13 cellular contexts compared by ENCODE assay signal in the genomic region with DNA sequence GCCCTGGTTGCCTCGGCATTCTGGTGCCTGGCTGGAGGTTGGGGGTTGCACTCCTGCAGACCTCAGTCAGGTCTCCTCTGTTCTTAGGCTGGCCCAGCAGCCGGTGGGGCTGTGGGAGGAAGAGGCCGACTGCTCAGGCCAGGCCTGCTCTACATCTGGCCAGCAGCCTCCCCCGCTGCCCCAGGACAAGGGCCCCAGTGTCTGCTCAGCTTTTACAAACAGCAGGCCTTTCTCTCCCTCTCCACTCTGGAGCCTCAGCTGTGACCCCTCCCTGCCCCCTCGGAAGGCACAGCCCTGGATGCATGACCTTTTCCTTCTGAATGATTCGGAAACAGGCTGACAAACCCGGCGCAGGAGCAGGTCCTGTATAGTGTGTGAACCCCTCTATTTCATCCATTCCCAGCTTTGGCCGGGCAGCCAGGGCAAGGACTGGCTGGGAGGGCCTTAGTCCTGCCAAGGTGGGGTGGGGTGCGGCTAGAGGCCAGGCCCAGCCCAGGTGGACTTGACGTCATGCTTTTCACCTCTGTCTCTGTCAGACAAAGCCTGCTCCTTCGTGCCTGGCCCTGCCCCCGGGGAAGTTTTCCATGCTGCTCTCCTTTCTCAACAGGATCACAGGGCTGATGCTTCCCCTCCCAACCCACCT. TPM values are rescaled to one million over a fixed set of nuclear protein-coding genes. Genes with fewer than 3 reads are reported as not detected.
DNase-seq lines count a peak whose midpoint lies in the region; ATAC-seq and TF ChIP-seq lines count a peak whose summit lies in the region.
"Had no signal": no experiment of that assay in that cellular context is flagged by ENCODE, and none has a peak within 500 bp of the region (broad histone marks: within the 10 kb centered on the region; RNA-seq: fewer than 3 reads in every experiment).

No MANE protein-coding gene starts in this region.

- WGBS in smooth muscle cell (ENCODE audit: low lambda C conversion rate): 32% methylated on average over 13 of the region's 13 CpGs

- no peak overlapping the region for H3K4me3 Mint-ChIP-seq in activated CD4-positive, alpha-beta memory T cell treated with anti-CD3 and anti-CD28 coated beads for 36 hours
- H3K4me3 Mint-ChIP-seq: activated T-cell treated with anti-CD3 and anti-CD28 coated beads, Interleukin-2, amount 50 U/mL, for 24 hours; CD4-positive, CD25-positive, alpha-beta regulatory T cell had no signal

- in situ Hi-C loops in Panc1 (cut with HindIII; ENCODE audit: low pct_unique_long_range_greater_than_20kb, low sequenced_read_pairs): no loop called here

- H3K4me1 Mint-ChIP-seq in activated CD4-positive, alpha-beta memory T cell treated with anti-CD3 and anti-CD28 coated beads for 36 hours (ENCODE audit: low read depth): no peaks in the 10 kb centered on the region

- no TSS peak for BruUV-seq in Panc1 (replicated peaks; lab: Mats Ljungman, UMichigan)

- no peaks in the 10 kb centered on the region for H3K27me3 ChIP-seq in Panc1 (ENCODE audit: control insufficient read depth, insufficient read depth, low read length)
- H3K27me3 ChIP-seq in smooth muscle cell (ENCODE audit: low read depth): no peaks in the 10 kb centered on the region

- no peaks in the 10 kb centered on the region for H3K27me3 Mint-ChIP-seq in activated CD4-positive, alpha-beta memory T cell treated with anti-CD3 and anti-CD28 coated beads for 36 hours
- H3K27me3 Mint-ChIP-seq: activated T-cell treated with anti-CD3 and anti-CD28 coated beads, Interleukin-2, amount 50 U/mL, for 24 hours; CD4-positive, CD25-positive, alpha-beta regulatory T cell had no signal

- H3K4me3 ChIP-seq in Panc1 (ENCODE audit: low read depth in 2 of 2, low read length in 2 of 2) (no peak overlapping the region), smooth muscle cell (no peak overlapping the region)

- POLR2A ChIA-PET in Panc1 (lab: Charles Lee): no interaction called here
- POLR2A ChIA-PET in activated CD4-positive, alpha-beta memory T cell treated with anti-CD3 and anti-CD28 coated beads for 36 hours (lab: Charles Lee): interaction anchor here (0.7 kb wide), 1 partner anchor 196 kb away, joined by 3 read pairs; no protein-coding TSS in a partner anchor

- H3K4me2 ChIP-seq in smooth muscle cell: peak overlapping the region; percentile 28

- CTCF ChIA-PET in Panc1 (lab: Charles Lee): no interaction called here
- CTCF ChIA-PET in activated CD4-positive, alpha-beta memory T cell treated with anti-CD3 and anti-CD28 coated beads for 36 hours (lab: Charles Lee): interaction anchor here (4.9 kb wide), 1 partner anchor 24 kb away, joined by 42 read pairs; no protein-coding TSS in a partner anchor

- ATAC-seq in Panc1: 0 out of 2 replicates have a peak, but pooled peaks have one; percentile 11
- ATAC-seq in esophagus mucosa: peak; percentile 76
- no peak for ATAC-seq in HG02981 (IDR thresholded peaks at IDR 0.05; ENCODE audit: unreplicated experiment)

- peak overlapping the region; percentile 67 for H2AFZ ChIP-seq in smooth muscle cell (ENCODE audit: low read depth)

- intact Hi-C loops in Panc1 (cut with micrococcal nuclease; ENCODE audit: unreplicated experiment): no loop called here
- intact Hi-C loops in activated CD4-positive, alpha-beta memory T cell treated with anti-CD3 and anti-CD28 coated beads for 36 hours (cut with micrococcal nuclease): no loop called here

- DNase-seq in Panc1 (ENCODE audit: low read depth, low spot score): no peak
- peak; percentile 84 for DNase-seq in medulla oblongata (ENCODE audit: extremely low spot score)
- DNase-seq in smooth muscle cell (lab: John Stamatoyannopoulos, UW; ENCODE audit: unreplicated experiment): no peak
- DNase-seq in H4 (ENCODE audit: low spot score): no peak
- DNase-seq in NCI-H2029 treated with DMSO at 0.1 percent for 48 hours (lab: John Stamatoyannopoulos, UW): no peak
- DNase-seq in activated CD4-positive, alpha-beta memory T cell treated with anti-CD3 and anti-CD28 coated beads for 36 hours: no peak
- DNase-seq: activated T-cell treated with anti-CD3 and anti-CD28 coated beads, Interleukin-2, amount 50 U/mL, for 24 hours; CD4-positive, CD25-positive, alpha-beta regulatory T cell; KBM-7; NCI-H2029; WERI-Rb-1 had no signal

- H3K9me3 Mint-ChIP-seq in activated CD4-positive, alpha-beta memory T cell treated with anti-CD3 and anti-CD28 coated beads for 36 hours: no peaks in the 10 kb centered on the region
- H3K9me3 Mint-ChIP-seq: activated T-cell treated with anti-CD3 and anti-CD28 coated beads, Interleukin-2, amount 50 U/mL, for 24 hours had no signal

- H3K27ac ChIP-seq in Panc1 (ENCODE audit: low read length) (0 out of 2 replicates have a peak overlapping the region, but pooled peaks have one; percentile 7), smooth muscle cell (ENCODE audit: low read depth) (peak overlapping the region; percentile 28)
- H3K27ac ChIP-seq: WERI-Rb-1 had no signal

- H3K9me3 ChIP-seq in Panc1 (ENCODE audit: control insufficient read depth, insufficient read depth, low read depth, low read length): no peaks in the 10 kb centered on the region
- no peaks in the 10 kb centered on the region for H3K9me3 ChIP-seq in smooth muscle cell (replicated peaks; ENCODE audit: low read depth)

- H3K9ac ChIP-seq in smooth muscle cell (ENCODE audit: low read depth): no peak overlapping the region

- no peaks in the 10 kb centered on the region for H4K20me1 ChIP-seq in smooth muscle cell (ENCODE audit: low read depth)

- H3K4me1 ChIP-seq in Panc1 (ENCODE audit: control insufficient read depth, insufficient read depth, low read length) (peaks cover 35% of the 10 kb centered on the region), smooth muscle cell (ENCODE audit: low read depth) (peaks cover 23% of the 10 kb centered on the region)

- no peak overlapping the region for H3K27ac Mint-ChIP-seq in activated CD4-positive, alpha-beta memory T cell treated with anti-CD3 and anti-CD28 coated beads for 36 hours
- H3K27ac Mint-ChIP-seq: activated T-cell treated with anti-CD3 and anti-CD28 coated beads, Interleukin-2, amount 50 U/mL, for 24 hours; CD4-positive, CD25-positive, alpha-beta regulatory T cell had no signal

- H3F3A ChIP-seq in smooth muscle cell (ENCODE audit: low read depth): peaks cover 11% of the 10 kb centered on the region

- no peak for TF ChIP-seq CTCF in Panc1 (IDR thresholded peaks at IDR 0.05)
- no peak for TF ChIP-seq CTCF in smooth muscle cell (IDR thresholded peaks at IDR 0.05; ENCODE audit: borderline replicate concordance, insufficient read depth, poor library complexity, severe bottlenecking)

- no peaks in the 10 kb centered on the region for H3K79me2 ChIP-seq in smooth muscle cell (ENCODE audit: low read depth)

- no peaks in the 10 kb centered on the region for H3K36me3 Mint-ChIP-seq in activated CD4-positive, alpha-beta memory T cell treated with anti-CD3 and anti-CD28 coated beads for 36 hours
- H3K36me3 Mint-ChIP-seq: CD4-positive, CD25-positive, alpha-beta regulatory T cell had no signal

- no peaks in the 10 kb centered on the region for H3K36me3 ChIP-seq in Panc1 (ENCODE audit: control insufficient read depth, insufficient read depth, low read length)
- H3K36me3 ChIP-seq in smooth muscle cell (ENCODE audit: low read depth): no peaks in the 10 kb centered on the region
- H3K36me3 ChIP-seq: WERI-Rb-1 had no signal

RNA-seq across cellular contexts. Expression of gene ITPR3, which starts 10.2 kb away (rescaled TPM):
- 65.8 TPM for total RNA-seq in Panc1 (2021; ENCODE audit: unreplicated experiment)
- polyA plus RNA-seq in Panc1 (2012; ENCODE audit: insufficient read length): 58.9 TPM
- total RNA-seq in esophagus mucosa: 23.7 TPM
- total RNA-seq in smooth muscle cell: 4.7 and 7.4 TPM in 2 replicates
- polyA plus RNA-seq in smooth muscle cell: 2.0 and 5.7 TPM in 2 replicates
- total RNA-seq in H4 (2014; rRNA removed; shearing (Covaris generic)): 6.6 and 9.8 TPM in 2 replicates
- total RNA-seq in activated CD4-positive, alpha-beta memory T cell treated with anti-CD3 and anti-CD28 coated beads for 36 hours: 10 to 100 TPM; 41.6 to 45.6 TPM

RNA-seq across cellular contexts. Expression of gene BAK1, which starts 30.8 kb away (rescaled TPM):
- total RNA-seq in Panc1 (2021; ENCODE audit: unreplicated experiment): 31.5 TPM
- polyA plus RNA-seq in Panc1 (2012; ENCODE audit: insufficient read length): 36.3 TPM
- total RNA-seq in esophagus mucosa: 33.5 TPM
- 23.6 and 23.8 TPM in 2 replicates for total RNA-seq in smooth muscle cell
- polyA plus RNA-seq in smooth muscle cell: 43.7 and 50.4 TPM in 2 replicates
- 16.3 and 18.8 TPM in 2 replicates for total RNA-seq in H4 (2014; rRNA removed; shearing (Covaris generic))
- total RNA-seq in activated CD4-positive, alpha-beta memory T cell treated with anti-CD3 and anti-CD28 coated beads for 36 hours: 10 to 100 TPM; 56.3 to 57.7 TPM
